8 cellular contexts compared by ENCODE assay signal in the genomic region with DNA sequence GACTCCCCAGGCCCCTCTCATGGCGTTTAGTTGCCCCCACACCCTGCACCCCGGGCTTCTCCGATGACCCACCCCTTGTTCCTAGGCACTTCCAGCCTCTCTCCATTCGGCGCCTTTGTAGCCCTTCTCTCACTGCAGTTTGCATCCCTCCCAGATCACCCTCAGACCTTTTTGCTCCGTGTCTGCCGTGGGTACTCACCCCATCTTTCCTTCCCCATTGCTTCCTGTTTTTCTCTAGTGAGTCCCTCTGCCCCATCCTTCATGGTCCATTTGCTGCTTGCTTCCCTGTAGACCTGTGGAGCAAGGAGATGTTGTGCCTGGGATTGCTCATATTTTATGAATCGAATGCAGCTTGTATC. TPM values are rescaled to one million over a fixed set of nuclear protein-coding genes. Genes with fewer than 3 reads are reported as not detected.
DNase-seq lines count a peak whose midpoint lies in the region; ATAC-seq, FAIRE-seq and TF ChIP-seq lines count a peak whose summit lies in the region.

No MANE protein-coding gene starts in this region.

- DNase-seq in DND-41 (no peak), Karpas-422 (peak; percentile 67), bronchial epithelial cell (ENCODE audit: low read depth) (no peak), mesothelial cell of epicardium (ENCODE audit: low spot score in 2 of 2, unreplicated experiment in 2 of 2) (no peak), head of caudate nucleus (no peak)

- H3K9me3 ChIP-seq in DND-41 (ENCODE audit: insufficient read depth, low read length, severe bottlenecking) = no peaks in the 10 kb centered on the region
- H3K9me3 ChIP-seq in Karpas-422 (ENCODE audit: low read length) = no peaks in the 10 kb centered on the region

- H3K27me3 Mint-ChIP-seq in mesothelial cell of epicardium (ENCODE audit: low read depth) = no peaks in the 10 kb centered on the region

- no peak for FAIRE-seq in bronchial epithelial cell (lab: Jason Lieb, UNC)

- H3K4me3 ChIP-seq in DND-41 (ENCODE audit: low read depth in 1 of 2, low read length in 2 of 2) (peak overlapping the region; percentile 68 to 75), Karpas-422 (ENCODE audit: low read length) (peak overlapping the region; percentile 83), bronchial epithelial cell (ENCODE audit: low read depth, low read length) (peak overlapping the region; percentile 70)

- peaks cover 37% of the 10 kb centered on the region for H3K4me1 ChIP-seq in DND-41 (ENCODE audit: insufficient read depth, low read length)
- H3K4me1 ChIP-seq in Karpas-422 (ENCODE audit: low read length) = peaks cover 53% of the 10 kb centered on the region

- H3K27ac ChIP-seq in DND-41 (ENCODE audit: low read length) = peak overlapping the region; percentile 79
- peak overlapping the region; percentile 63 for H3K27ac ChIP-seq in Karpas-422 (ENCODE audit: low read length)

- H3K4me3 Mint-ChIP-seq in mesothelial cell of epicardium = peak overlapping the region; percentile 90

- H3K9me3 Mint-ChIP-seq in mesothelial cell of epicardium = no peaks in the 10 kb centered on the region

- TF ChIP-seq CTCF in DND-41 (IDR thresholded peaks at IDR 0.05; ENCODE audit: borderline replicate concordance, extremely low read depth, low read length, poor library complexity, severe bottlenecking) = no peak
- TF ChIP-seq CTCF in bronchial epithelial cell (IDR thresholded peaks at IDR 0.05; ENCODE audit: insufficient read depth, low read length, severe bottlenecking) = no peak
- no peak for TF ChIP-seq CTCF in mesothelial cell of epicardium (IDR thresholded peaks at IDR 0.05; ENCODE audit: unreplicated experiment)

- H4K20me1 ChIP-seq in DND-41 (ENCODE audit: insufficient read depth, low read length) (peaks cover 11% of the 10 kb centered on the region; the same call in 1 of the 2 replicates), Karpas-422 (ENCODE audit: insufficient read depth, low read depth, low read length) (no peaks in the 10 kb centered on the region)

- H3K27me3 ChIP-seq in DND-41 (ENCODE audit: insufficient read depth, low read length, poor library complexity) (no peaks in the 10 kb centered on the region), Karpas-422 (ENCODE audit: low read length) (no peaks in the 10 kb centered on the region), bronchial epithelial cell (ENCODE audit: control insufficient read depth, insufficient read depth, low read length) (no peaks in the 10 kb centered on the region)

- no peaks in the 10 kb centered on the region for H3K9me2 ChIP-seq in Karpas-422 (replicated peaks; ENCODE audit: insufficient read depth, low read length)

- H3K4me2 ChIP-seq in DND-41 (ENCODE audit: insufficient read depth, low read length) = peak overlapping the region; percentile 88
- H3K4me2 ChIP-seq in Karpas-422 (ENCODE audit: low read depth, low read length, poor library complexity, severe bottlenecking) = peak overlapping the region; percentile 74

- H3K4me1 Mint-ChIP-seq in mesothelial cell of epicardium = peaks cover 54% of the 10 kb centered on the region

- ATAC-seq in DND-41 (ENCODE audit: insufficient read depth, low read depth) (no peak; the same call in 2 of the 3 replicates), HG02763 (IDR thresholded peaks at IDR 0.05; ENCODE audit: unreplicated experiment) (no peak), GM21619 (IDR thresholded peaks at IDR 0.05; ENCODE audit: unreplicated experiment) (no peak), HG03378 (IDR thresholded peaks at IDR 0.05; ENCODE audit: unreplicated experiment) (no peak)

- H3K9ac ChIP-seq in DND-41 (ENCODE audit: low read depth, low read length) = peak overlapping the region; percentile 86
- H3K9ac ChIP-seq in Karpas-422 (ENCODE audit: low read length) = peak overlapping the region; percentile 87

- H2AFZ ChIP-seq in DND-41 (ENCODE audit: low read depth, low read length) (peak overlapping the region; percentile 79), Karpas-422 (ENCODE audit: low read length) (no peak overlapping the region)

- peaks cover 28% of the 10 kb centered on the region for H3K36me3 Mint-ChIP-seq in mesothelial cell of epicardium

- peak overlapping the region; percentile 98 for H3K27ac Mint-ChIP-seq in mesothelial cell of epicardium

- intact Hi-C loops in head of caudate nucleus (cut with DNase I) = loop anchor here (5.0 kb wide), 2 partner anchors 116 to 226 kb away; a partner anchor contains a TSS

- peaks cover 50% of the 10 kb centered on the region for H3K36me3 ChIP-seq in DND-41 (ENCODE audit: insufficient read depth, low read length)
- H3K36me3 ChIP-seq in Karpas-422 (ENCODE audit: insufficient read depth, low read length) = peaks cover 36% of the 10 kb centered on the region
- peaks cover 8% of the 10 kb centered on the region for H3K36me3 ChIP-seq in bronchial epithelial cell (ENCODE audit: control insufficient read depth, insufficient read depth, low read length)

- H3K79me2 ChIP-seq in DND-41 (ENCODE audit: insufficient read depth, low read length) (peaks cover 51% of the 10 kb centered on the region), Karpas-422 (ENCODE audit: low read length) (peaks cover 47% of the 10 kb centered on the region)

RNA-seq across cellular contexts. Expression of a gene that starts 0.6 kb away (rescaled TPM):
- 53.4 and 72.8 TPM in 2 replicates for total RNA-seq in Karpas-422 (2014; rRNA removed; shearing (Covaris generic); ENCODE audit: low replicate concordance)
- total RNA-seq in bronchial epithelial cell (35.3 and 49.7 TPM in 2 replicates), mesothelial cell of epicardium (66.4 to 69.5 TPM (median 69.4 TPM) in 3 replicates)

RNA-seq across cellular contexts. Expression of a gene that starts 21.2 kb away (rescaled TPM):
- 0.47 and 2.2 TPM in 2 replicates for total RNA-seq in Karpas-422 (2014; rRNA removed; shearing (Covaris generic); ENCODE audit: low replicate concordance)
- total RNA-seq in bronchial epithelial cell (0.79 and 1.2 TPM in 2 replicates), mesothelial cell of epicardium (0.78 to 1.1 TPM (median 0.78 TPM) in 3 replicates)

RNA-seq across cellular contexts. Expression of a gene that starts 22.5 kb away (rescaled TPM):
- total RNA-seq in Karpas-422 (2014; rRNA removed; shearing (Covaris generic); ENCODE audit: low replicate concordance) = not detected in 2 replicates
- total RNA-seq in bronchial epithelial cell (under 0.01 and 0.13 TPM in 2 replicates), mesothelial cell of epicardium (1.2 to 1.3 TPM (median 1.2 TPM) in 3 replicates)

RNA-seq across cellular contexts. Expression of a gene that starts 36.6 kb away (rescaled TPM):
- total RNA-seq in Karpas-422 (2014; rRNA removed; shearing (Covaris generic); ENCODE audit: low replicate concordance) = 0.22 TPM in 1 of 2 replicates, not detected in the other
- total RNA-seq in bronchial epithelial cell (0.26 and 0.77 TPM in 2 replicates), mesothelial cell of epicardium (1.1 to 1.6 TPM (median 1.5 TPM) in 3 replicates)

RNA-seq across cellular contexts. Expression of a gene that starts 50.0 kb away (rescaled TPM):
- total RNA-seq in Karpas-422 (2014; rRNA removed; shearing (Covaris generic); ENCODE audit: low replicate concordance) = not detected in 2 replicates
- total RNA-seq in bronchial epithelial cell (1.6 and 3.3 TPM in 2 replicates), mesothelial cell of epicardium (8.4 to 11.1 TPM (median 10.9 TPM) in 3 replicates)
